ENCODE assay signal across 18 cellular contexts in the genomic region with DNA sequence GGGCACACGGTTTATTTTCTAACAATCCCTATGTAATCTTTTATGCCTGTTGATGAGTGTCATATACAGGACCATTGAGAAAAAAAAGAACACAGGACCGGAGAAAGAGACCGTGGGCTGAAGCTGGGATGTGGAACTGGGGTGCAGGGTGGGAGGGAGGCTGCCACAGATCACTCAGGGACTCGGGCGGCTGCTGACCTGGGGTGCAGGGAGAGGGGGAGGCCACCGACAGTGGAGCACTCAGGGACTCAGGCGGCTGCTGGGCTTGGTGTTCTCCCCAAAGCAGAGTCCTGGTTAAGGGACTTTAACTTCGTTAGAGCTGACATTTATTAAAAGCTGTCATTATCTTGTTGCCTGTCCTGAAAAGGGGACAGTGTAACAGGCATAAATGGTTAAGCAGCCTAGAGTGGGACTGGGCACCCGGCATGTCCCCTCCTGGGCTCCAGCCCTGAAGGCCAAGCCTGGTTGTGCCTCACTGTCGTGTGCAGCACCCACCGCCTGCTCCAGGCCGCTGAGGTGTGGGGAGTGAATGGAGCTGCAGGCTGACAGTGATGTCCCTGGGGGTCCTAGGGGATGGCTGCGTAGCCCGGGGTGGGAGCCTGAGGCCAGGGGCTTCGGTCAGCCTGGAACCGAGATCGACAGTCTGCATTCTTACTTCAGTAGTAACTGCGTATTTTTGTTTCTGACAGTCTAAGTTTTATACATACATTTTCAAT.
"Had no signal": no experiment of that assay in that cellular context is flagged by ENCODE, and none has a peak within 500 bp of the region (broad histone marks: within the 10 kb centered on the region; RNA-seq: fewer than 3 reads in every experiment).

No MANE protein-coding gene starts in this region.

- H3K4me1 Mint-ChIP-seq: activated T-helper 17 cell treated with anti-CD3 and anti-CD28 coated beads, Interleukin-2, amount 50 U/mL, for 72 hours had no signal

- H3K4me3 ChIP-seq: pancreas, SK-N-MC, testis had no signal

- H3K9me3 Mint-ChIP-seq: activated naive CD8-positive, alpha-beta T cell treated with anti-CD3 and anti-CD28 coated beads for 36 hours; activated T-helper 17 cell treated with anti-CD3 and anti-CD28 coated beads, Interleukin-2, amount 50 U/mL, for 72 hours; naive thymus-derived CD4-positive, alpha-beta T cell; T-helper 2 cell treated with Interferon-gamma antibody and Interleukin-4, amounts not matched to agents 5 μg/mL and 100 μg/mL, for 36 hours; type B pancreatic cell had no signal

- H3K27ac Mint-ChIP-seq: activated CD8-positive, alpha-beta T cell treated with anti-CD3 and anti-CD28 coated beads, Interleukin-2, amount 10 ng/mL, durations not matched to agents 7 days and 5 days; activated naive CD8-positive, alpha-beta T cell treated with anti-CD3 and anti-CD28 coated beads for 36 hours; naive thymus-derived CD4-positive, alpha-beta T cell; T-helper 2 cell treated with Interferon-gamma antibody and Interleukin-4, amounts not matched to agents 5 μg/mL and 100 μg/mL, for 36 hours; type B pancreatic cell had no signal

- DNase-seq: activated CD4-positive, alpha-beta T cell treated with anti-CD3 and anti-CD28 coated beads, Interleukin-2, amount 50 U/mL, for 1 hour; activated CD4-positive, CD25-positive, alpha-beta regulatory T cell treated with anti-CD3 and anti-CD28 coated beads, Interleukin-2, amount 50 U/mL, for 72 hours; activated CD8-positive, alpha-beta T cell treated with anti-CD3 and anti-CD28 coated beads, Interleukin-2, amount 10 ng/mL, durations not matched to agents 7 days and 5 days; activated naive CD4-positive, alpha-beta T cell treated with Interleukin-2 at 50 U/mL for 16 hours; activated naive CD8-positive, alpha-beta T cell treated with anti-CD3 and anti-CD28 coated beads for 36 hours; erythroblast; foreskin fibroblast; hippocampal formation; naive thymus-derived CD4-positive, alpha-beta T cell; pancreas; SHP77 treated with DMSO at 0.1 percent for 48 hours; stimulated activated CD4-positive, alpha-beta T cell treated with anti-CD3 and anti-CD28 coated beads, Interleukin-12 subunit alpha, Interleukin-12 subunit beta, amount 100 ng/mL, for 4 hours had no signal

- H3K27ac ChIP-seq: pancreas, SK-N-MC, testis, VCaP had no signal

- H3K4me1 ChIP-seq: pancreas, testis had no signal

- H3K27me3 Mint-ChIP-seq: activated naive CD8-positive, alpha-beta T cell treated with anti-CD3 and anti-CD28 coated beads for 36 hours; activated T-helper 17 cell treated with anti-CD3 and anti-CD28 coated beads, Interleukin-2, amount 50 U/mL, for 72 hours; naive thymus-derived CD4-positive, alpha-beta T cell; type B pancreatic cell had no signal

- H3K4me3 Mint-ChIP-seq: activated CD8-positive, alpha-beta T cell treated with anti-CD3 and anti-CD28 coated beads, Interleukin-2, amount 10 ng/mL, durations not matched to agents 7 days and 5 days; activated naive CD8-positive, alpha-beta T cell treated with anti-CD3 and anti-CD28 coated beads for 36 hours; activated T-helper 17 cell treated with anti-CD3 and anti-CD28 coated beads, Interleukin-2, amount 50 U/mL, for 72 hours; naive thymus-derived CD4-positive, alpha-beta T cell; T-helper 2 cell treated with Interferon-gamma antibody and Interleukin-4, amounts not matched to agents 5 μg/mL and 100 μg/mL, for 36 hours; type B pancreatic cell had no signal

- H3K9me3 ChIP-seq: pancreas, testis had no signal

- H3K27me3 ChIP-seq: pancreas, testis had no signal

- ATAC-seq: activated CD8-positive, alpha-beta T cell treated with anti-CD3 and anti-CD28 coated beads, Interleukin-2, amount 10 ng/mL, durations not matched to agents 7 days and 5 days; activated T-helper 17 cell treated with anti-CD3 and anti-CD28 coated beads, Interleukin-2, amount 50 U/mL, for 72 hours; naive thymus-derived CD4-positive, alpha-beta T cell; pancreas had no signal
